In genomic region chr4:180827193-180827592, GRCh38 we compare ENCODE assay signal across 8 cellular contexts.
A peak's percentile ranks its signal among the peaks of the same experiment; 100 is the strongest.
DNase-seq lines count a peak whose midpoint lies in the region; ATAC-seq and TF ChIP-seq lines count a peak whose summit lies in the region.

No MANE protein-coding gene starts in this region.

- H3K9me3 ChIP-seq in PC-3 (ENCODE audit: low read length) (no peaks in the 10 kb centered on the region), parathyroid adenoma (ENCODE audit: control insufficient read depth, low read length) (no peaks in the 10 kb centered on the region)

- intact Hi-C loops in PC-3 (cut with micrococcal nuclease) = loop anchor here (5.0 to 10.0 kb wide), 3 partner anchors 120 to 1258 kb away; no protein-coding TSS in a partner anchor

- H3K27ac ChIP-seq in PC-3 (ENCODE audit: low read length) (no peak overlapping the region), parathyroid adenoma (no peak overlapping the region)

- DNase-seq in Caki2 (ENCODE audit: low read depth) (peak; percentile 41), PC-3 (peak; percentile 3), fibroblast of mammary gland (ENCODE audit: low read depth) (peak; percentile 43), DMS 273 treated with DMSO at 0.1 percent for 48 hours (lab: John Stamatoyannopoulos, UW) (no peak)
- DNase-seq in central memory CD4-positive, alpha-beta T cell = no peak

- CTCF ChIA-PET in PC-3 (lab: Charles Lee) = no interaction called here

- H2AFZ ChIP-seq in PC-3 (ENCODE audit: low read length) (peak overlapping the region; percentile 84), parathyroid adenoma (no peak overlapping the region)

- ATAC-seq in PC-3 = peak; percentile 13; the same call in 1 of the 2 replicates
- no peak for ATAC-seq in HG02759 (IDR thresholded peaks at IDR 0.05; ENCODE audit: unreplicated experiment)
- ATAC-seq in HG02763 (IDR thresholded peaks at IDR 0.05; ENCODE audit: unreplicated experiment) = no peak

- TF ChIP-seq CTCF in PC-3 (conservative IDR thresholded peaks at IDR 0.05; ENCODE audit: low read depth, low read length) (no peak), fibroblast of mammary gland (conservative IDR thresholded peaks at IDR 0.05; ENCODE audit: control insufficient read depth, insufficient read depth, low read depth, low read length) (no peak), parathyroid adenoma (IDR thresholded peaks at IDR 0.05) (no peak)

- no peaks in the 10 kb centered on the region for H3F3A ChIP-seq in PC-3 (ENCODE audit: low read length, unreplicated experiment)

- in situ Hi-C loops in Caki2 (cut with HindIII; ENCODE audit: low pct_unique_long_range_greater_than_20kb, low sequenced_read_pairs) = no loop called here

- no peaks in the 10 kb centered on the region for H3K9me2 ChIP-seq in PC-3 (replicated peaks; ENCODE audit: low read length)

- H3K79me2 ChIP-seq in PC-3 (ENCODE audit: low read length) (no peaks in the 10 kb centered on the region), parathyroid adenoma (no peaks in the 10 kb centered on the region)

- BruUV-seq in PC-3 (replicated peaks; lab: Mats Ljungman, UMichigan) = no TSS peak

- no peak overlapping the region for H3K9ac ChIP-seq in PC-3 (ENCODE audit: low read length)
- no peak overlapping the region for H3K9ac ChIP-seq in parathyroid adenoma

- H3K36me3 ChIP-seq in PC-3 (ENCODE audit: low read depth, low read length) (no peaks in the 10 kb centered on the region), parathyroid adenoma (ENCODE audit: control insufficient read depth, insufficient read depth, low read length) (no peaks in the 10 kb centered on the region)

- H3K27me3 ChIP-seq in PC-3 (ENCODE audit: low read length) = peaks cover 7% of the 10 kb centered on the region; the same call in 1 of the 2 replicates
- H3K27me3 ChIP-seq in parathyroid adenoma (ENCODE audit: control insufficient read depth, insufficient read depth, low read length) = no peaks in the 10 kb centered on the region

- peak overlapping the region; percentile 63 for H3K4me3 ChIP-seq in PC-3 (ENCODE audit: low read length)
- H3K4me3 ChIP-seq in fibroblast of mammary gland (ENCODE audit: control insufficient read depth, low read depth, low read length) = peak overlapping the region; percentile 39
- no peak overlapping the region for H3K4me3 ChIP-seq in parathyroid adenoma (ENCODE audit: low read depth, low read length)

- H4K20me1 ChIP-seq in PC-3 (ENCODE audit: low read length) = no peaks in the 10 kb centered on the region

- H3K4me2 ChIP-seq in PC-3 (ENCODE audit: low read length) = peak overlapping the region; percentile 80
- peak overlapping the region; percentile 16 for H3K4me2 ChIP-seq in parathyroid adenoma (ENCODE audit: low read length)

- H3K4me1 ChIP-seq in PC-3 (ENCODE audit: insufficient read depth, low read length) (peaks cover 13% of the 10 kb centered on the region; the same call in 1 of the 2 replicates), parathyroid adenoma (no peaks in the 10 kb centered on the region)

- POLR2A ChIA-PET in PC-3 (lab: Charles Lee; ENCODE audit: unreplicated experiment) = no interaction called here

Comparison
In these comparisons a context has a peak if more than half of its experiments do, and no peak if none do; other contexts are left out.
1. DNase-seq: peak in Caki2 (single experiment), PC-3 (single experiment) and fibroblast of mammary gland (single experiment); none in DMS 273 treated with DMSO at 0.1 percent for 48 hours (single experiment) and central memory CD4-positive, alpha-beta T cell (single experiment).